In genomic region chr9:96078866-96079505, GRCh38 we compare ENCODE assay signal across 1 cellular context.
TF ChIP-seq lines count a peak whose summit lies in the region.

No MANE protein-coding gene starts in this region.

TF ChIP-seq in SK-N-SH treated with all-trans-retinoic acid at 6 μM for 48 hours, 23 proteins besides CTCF, POLR2A, EP300 and RAD21 (continued from another document):
- TF ChIP-seq TSHZ2 (CRISPR knock-in tag; IDR thresholded peaks at IDR 0.05): no peak
- no peak for TF ChIP-seq PATZ1 (CRISPR knock-in tag; IDR thresholded peaks at IDR 0.05; ENCODE audit: borderline replicate concordance)
- TF ChIP-seq ZFP3 (CRISPR knock-in tag; IDR thresholded peaks at IDR 0.05): no peak
- TF ChIP-seq ZFP30 (CRISPR knock-in tag; IDR thresholded peaks at IDR 0.05): no peak
